Comparison of ENCODE assay signal across 16 cellular contexts in genomic region chr16:68884391-68884790, GRCh38. TPM values are rescaled to one million over a fixed set of nuclear protein-coding genes. Genes with fewer than 3 reads are reported as not detected.
DNase-seq lines count a peak whose midpoint lies in the region; ATAC-seq and TF ChIP-seq lines count a peak whose summit lies in the region.
"Had no signal": no experiment of that assay in that cellular context is flagged by ENCODE, and none has a peak within 500 bp of the region (broad histone marks: within the 10 kb centered on the region; RNA-seq: fewer than 3 reads in every experiment).

No MANE protein-coding gene starts in this region.

- H3K9me3 ChIP-seq in uterus, result no peaks in the 10 kb centered on the region
- H3K9me3 ChIP-seq in ascending aorta, result no peaks in the 10 kb centered on the region
- H3K9me3 ChIP-seq: BE2C, SJSA1 had no signal

- H3K27ac ChIP-seq in VCaP (peak overlapping the region; percentile 73), uterus (peak overlapping the region; percentile 26 to 45), ascending aorta (no peak overlapping the region)
- H3K27ac ChIP-seq: SJSA1 had no signal

- peak overlapping the region; percentile 13 for H3K27ac Mint-ChIP-seq in activated naive CD4-positive, alpha-beta T cell treated with anti-CD3 and anti-CD28 coated beads, Interleukin-2, amount 10 ng/mL, durations not matched to agents 7 days and 5 days
- peak overlapping the region; percentile 61 for H3K27ac Mint-ChIP-seq in endothelial cell (ENCODE audit: unreplicated experiment)
- H3K27ac Mint-ChIP-seq: IgD-negative memory B cell had no signal

- intact Hi-C loops in uterus (cut with DNase I; ENCODE audit: low total_unique reads) (no loop called here), ascending aorta (cut with DNase I) (no loop called here)

- H3K36me3 ChIP-seq in uterus (no peaks in the 10 kb centered on the region), ascending aorta (peaks cover 14 to 18% of the 10 kb centered on the region in 2 donors)
- H3K36me3 ChIP-seq: BE2C had no signal

- H3K4me1 ChIP-seq in uterus (no peaks in the 10 kb centered on the region), ascending aorta (no peaks in the 10 kb centered on the region)
- H3K4me1 ChIP-seq: BE2C, SJSA1 had no signal

- no peak overlapping the region for H3K4me3 ChIP-seq in uterus
- no peak overlapping the region for H3K4me3 ChIP-seq in ascending aorta
- H3K4me3 ChIP-seq: SJSA1 had no signal

- no peaks in the 10 kb centered on the region for H3K4me1 Mint-ChIP-seq in activated naive CD4-positive, alpha-beta T cell treated with anti-CD3 and anti-CD28 coated beads, Interleukin-2, amount 10 ng/mL, durations not matched to agents 7 days and 5 days
- H3K4me1 Mint-ChIP-seq in endothelial cell (ENCODE audit: unreplicated experiment), result peaks cover 17% of the 10 kb centered on the region

- H3K27me3 ChIP-seq in uterus (no peaks in the 10 kb centered on the region), ascending aorta (no peaks in the 10 kb centered on the region)
- H3K27me3 ChIP-seq: BE2C, SJSA1 had no signal

- no peak overlapping the region for H3K4me3 Mint-ChIP-seq in activated naive CD4-positive, alpha-beta T cell treated with anti-CD3 and anti-CD28 coated beads, Interleukin-2, amount 10 ng/mL, durations not matched to agents 7 days and 5 days
- H3K4me3 Mint-ChIP-seq in endothelial cell (ENCODE audit: unreplicated experiment), result no peak overlapping the region
- H3K4me3 Mint-ChIP-seq: IgD-negative memory B cell had no signal

- CTCF ChIA-PET in activated naive CD4-positive, alpha-beta T cell treated with anti-CD3 and anti-CD28 coated beads, Interleukin-2, amount 10 ng/mL, durations not matched to agents 7 days and 5 days (lab: Charles Lee), result no interaction called here

- H3K9me3 Mint-ChIP-seq in activated naive CD4-positive, alpha-beta T cell treated with anti-CD3 and anti-CD28 coated beads, Interleukin-2, amount 10 ng/mL, durations not matched to agents 7 days and 5 days, result no peaks in the 10 kb centered on the region
- H3K9me3 Mint-ChIP-seq in endothelial cell (ENCODE audit: unreplicated experiment), result no peaks in the 10 kb centered on the region
- H3K9me3 Mint-ChIP-seq: IgD-negative memory B cell had no signal

- DNase-seq in activated naive CD4-positive, alpha-beta T cell treated with anti-CD3 and anti-CD28 coated beads, Interleukin-2, amount 10 ng/mL, durations not matched to agents 7 days and 5 days, result no peak
- no peak for DNase-seq in activated naive CD4-positive, alpha-beta T cell (lab: John Stamatoyannopoulos, UW)
- DNase-seq in endothelial cell (ENCODE audit: low spot score) (no peak), uterus (no peak), occipital lobe (lab: John Stamatoyannopoulos, UW) (no peak), ascending aorta (ENCODE audit: low spot score in 2 of 2) (no peak)
- DNase-seq: BE2C, EL, GF-D8, NCI-H2171, NCI-H526 had no signal

- H3K27me3 Mint-ChIP-seq in activated naive CD4-positive, alpha-beta T cell treated with anti-CD3 and anti-CD28 coated beads, Interleukin-2, amount 10 ng/mL, durations not matched to agents 7 days and 5 days, result no peaks in the 10 kb centered on the region
- no peaks in the 10 kb centered on the region for H3K27me3 Mint-ChIP-seq in endothelial cell (ENCODE audit: unreplicated experiment)
- H3K27me3 Mint-ChIP-seq: IgD-negative memory B cell had no signal

- ATAC-seq in HG03135 (IDR thresholded peaks at IDR 0.05; ENCODE audit: unreplicated experiment), result no peak
- ATAC-seq: Right ventricle myocardium inferior had no signal

- TF ChIP-seq CTCF in VCaP (conservative IDR thresholded peaks at IDR 0.05) (no peak), endothelial cell (IDR thresholded peaks at IDR 0.05; ENCODE audit: unreplicated experiment) (no peak), uterus (IDR thresholded peaks at IDR 0.05) (no peak), ascending aorta (IDR thresholded peaks at IDR 0.05) (no peak)

- peaks cover 10% of the 10 kb centered on the region for H3K36me3 Mint-ChIP-seq in activated naive CD4-positive, alpha-beta T cell treated with anti-CD3 and anti-CD28 coated beads, Interleukin-2, amount 10 ng/mL, durations not matched to agents 7 days and 5 days
- no peaks in the 10 kb centered on the region for H3K36me3 Mint-ChIP-seq in endothelial cell (ENCODE audit: low read depth, unreplicated experiment)

- TF ChIP-seq POLR2A in uterus (IDR thresholded peaks at IDR 0.05), result no peak

RNA-seq across cellular contexts. Expression of gene TANGO6, which starts 41.1 kb away (rescaled TPM):
- 10.4 TPM for total RNA-seq in endothelial cell (ENCODE audit: unreplicated experiment)
- total RNA-seq in uterus, result 10 to 100 TPM; 21.5 to 44.9 (median 37.5) TPM
- 30.1 TPM for total RNA-seq in occipital lobe
- 3.7 TPM for total RNA-seq in ascending aorta

Comparison
In these comparisons a context has a peak if more than half of its experiments do, and no peak if none do; other contexts are left out.
1. H3K27ac ChIP-seq: peak in VCaP (single experiment) and uterus (2 of 2); none in ascending aorta (0 of 2).